Comparison of ENCODE assay signal across 23 cellular contexts in genomic region chr13:49373699-49374098, GRCh38.
A peak's percentile ranks its signal among the peaks of the same experiment; 100 is the strongest.
DNase-seq lines count a peak whose midpoint lies in the region; ATAC-seq and TF ChIP-seq lines count a peak whose summit lies in the region.
"Had no signal": no experiment of that assay in that cellular context is flagged by ENCODE, and none has a peak within 500 bp of the region (broad histone marks: within the 10 kb centered on the region; RNA-seq: fewer than 3 reads in every experiment).

No MANE protein-coding gene starts in this region.

- H3K79me1 ChIP-seq in trophoblast cell (ENCODE audit: low read length), result no peaks in the 10 kb centered on the region

- CTCF ChIA-PET in Caco-2 (lab: Charles Lee) (no interaction called here), OCI-LY7 (lab: Charles Lee; ENCODE audit: unreplicated experiment) (no interaction called here)

- peak overlapping the region; percentile 71 for H3K27ac Mint-ChIP-seq in Caco-2 (ENCODE audit: unreplicated experiment)
- no peak overlapping the region for H3K27ac Mint-ChIP-seq in endothelial cell (ENCODE audit: unreplicated experiment)
- H3K27ac Mint-ChIP-seq: activated CD4-positive, alpha-beta memory T cell treated with anti-CD3 and anti-CD28 coated beads, Interleukin-2, amount 10 ng/mL, durations not matched to agents 7 days and 5 days; neural progenitor cell; WTC11 had no signal

- no peak overlapping the region for H4K12ac ChIP-seq in trophoblast cell (ENCODE audit: low read depth, low read length)

- peak; percentile 45 to 64 for DNase-seq in Caco-2
- DNase-seq in OCI-LY7 (ENCODE audit: low spot score), result peak; percentile 25
- DNase-seq in fibroblast of pulmonary artery (ENCODE audit: low read depth), result peak; percentile 24
- peak; percentile 92 to 93 for DNase-seq in trophoblast cell
- DNase-seq in G401 (ENCODE audit: low spot score), result no peak
- DNase-seq in GF-D8 (lab: John Stamatoyannopoulos, UW), result no peak
- DNase-seq in left ventricle myocardium superior, result no peak
- no peak for DNase-seq in endothelial cell (ENCODE audit: low spot score)
- DNase-seq: activated CD4-positive, alpha-beta memory T cell treated with anti-CD3 and anti-CD28 coated beads, Interleukin-2, amount 10 ng/mL, durations not matched to agents 7 days and 5 days; activated gamma-delta T cell treated with Interleukin-2 at 50 U/mL for 16 hours; amygdala; cerebellar nuclear complex; effector CD8-positive, alpha-beta T cell; GDM1; glutamatergic neuron; KBM-7; left lung; mucosa of descending colon; NCI-H1694 treated with DMSO at 0.1 percent for 48 hours; stimulated activated CD4-positive, alpha-beta T cell treated with anti-CD3 and anti-CD28 coated beads, Interleukin-12 subunit alpha, Interleukin-12 subunit beta, amount 100 ng/mL, for 4 hours had no signal

- no peaks in the 10 kb centered on the region for H3K9me3 Mint-ChIP-seq in Caco-2 (ENCODE audit: unreplicated experiment)
- no peaks in the 10 kb centered on the region for H3K9me3 Mint-ChIP-seq in endothelial cell (ENCODE audit: unreplicated experiment)
- H3K9me3 Mint-ChIP-seq: activated CD4-positive, alpha-beta memory T cell treated with anti-CD3 and anti-CD28 coated beads, Interleukin-2, amount 10 ng/mL, durations not matched to agents 7 days and 5 days; neural progenitor cell; WTC11 had no signal

- H3K4ac ChIP-seq in trophoblast cell (ENCODE audit: low read depth, low read length), result no peak overlapping the region

- POLR2A ChIA-PET in Caco-2 (lab: Charles Lee), result no interaction called here
- POLR2A ChIA-PET in OCI-LY7 (lab: Charles Lee), result interaction anchor here (0.6 to 10.8 kb wide), 10 partner anchors 8 to 255 kb away, joined by 3 to 139 read pairs (median 16); partner anchors contain the start of genes ARL11, CAB39L and SETDB2

- no CpG with 5 or more reads among the region's 2 CpGs for WGBS in trophoblast cell (ENCODE audit: extremely low coverage, insufficient coverage, insufficient read length)

- no peak overlapping the region for H3K18ac ChIP-seq in trophoblast cell (ENCODE audit: low read length)

- no peak overlapping the region for H2BK5ac ChIP-seq in trophoblast cell (ENCODE audit: low read depth, low read length, poor library complexity)

- peak overlapping the region; percentile 64 for H3K4me3 Mint-ChIP-seq in Caco-2 (ENCODE audit: unreplicated experiment)
- H3K4me3 Mint-ChIP-seq in endothelial cell (ENCODE audit: unreplicated experiment), result no peak overlapping the region
- H3K4me3 Mint-ChIP-seq: activated CD4-positive, alpha-beta memory T cell treated with anti-CD3 and anti-CD28 coated beads, Interleukin-2, amount 10 ng/mL, durations not matched to agents 7 days and 5 days; neural progenitor cell; WTC11 had no signal

- no peak overlapping the region for H2AK5ac ChIP-seq in trophoblast cell (ENCODE audit: low read length)

- in situ Hi-C loops in G401 (cut with HindIII; ENCODE audit: low sequenced_read_pairs), result no loop called here

- no peak overlapping the region for H3K14ac ChIP-seq in trophoblast cell (ENCODE audit: low read length)

- no peaks in the 10 kb centered on the region for H3K27me3 Mint-ChIP-seq in Caco-2 (ENCODE audit: insufficient read depth, unreplicated experiment)
- H3K27me3 Mint-ChIP-seq in endothelial cell (ENCODE audit: unreplicated experiment), result no peaks in the 10 kb centered on the region
- H3K27me3 Mint-ChIP-seq: activated CD4-positive, alpha-beta memory T cell treated with anti-CD3 and anti-CD28 coated beads, Interleukin-2, amount 10 ng/mL, durations not matched to agents 7 days and 5 days had no signal

- no peak overlapping the region for H4K91ac ChIP-seq in trophoblast cell (ENCODE audit: low read depth, low read length)

- peak overlapping the region; percentile 19; the same call in 1 of the 2 replicates for H2AFZ ChIP-seq in OCI-LY7 (ENCODE audit: low read length)
- no peak overlapping the region for H2AFZ ChIP-seq in trophoblast cell (ENCODE audit: insufficient read depth, low read length, poor library complexity)
- H2AFZ ChIP-seq: neural progenitor cell had no signal

- H3K4me1 Mint-ChIP-seq in Caco-2 (ENCODE audit: low read depth, unreplicated experiment), result peaks cover 39% of the 10 kb centered on the region
- H3K4me1 Mint-ChIP-seq in endothelial cell (ENCODE audit: unreplicated experiment), result peaks cover 2% of the 10 kb centered on the region

- H3K36me3 Mint-ChIP-seq in Caco-2 (ENCODE audit: insufficient read depth, unreplicated experiment) (peaks cover 24% of the 10 kb centered on the region), endothelial cell (ENCODE audit: low read depth, unreplicated experiment) (no peaks in the 10 kb centered on the region)
- H3K36me3 Mint-ChIP-seq: neural progenitor cell had no signal

- peaks cover 32% of the 10 kb centered on the region; the same call in 1 of the 2 replicates for H3K79me2 ChIP-seq in OCI-LY7 (ENCODE audit: insufficient read depth, low read depth, low read length)
- H3K79me2 ChIP-seq in trophoblast cell (ENCODE audit: control insufficient read depth, insufficient read depth, low read length, poor library complexity), result no peaks in the 10 kb centered on the region

- no peak overlapping the region for H3K23ac ChIP-seq in trophoblast cell (ENCODE audit: low read length)

- no peak overlapping the region for H4K8ac ChIP-seq in trophoblast cell (ENCODE audit: low read depth, low read length)

- H3K27me3 ChIP-seq in Caco-2 (replicated peaks; ENCODE audit: control insufficient read depth, insufficient read depth, low read length) (no peaks in the 10 kb centered on the region), trophoblast cell (ENCODE audit: insufficient read depth, low read length) (no peaks in the 10 kb centered on the region)
- H3K27me3 ChIP-seq: left lung, neural progenitor cell had no signal

- H3K4me3 ChIP-seq in Caco-2 (ENCODE audit: low read depth, low read length) (no peak overlapping the region), OCI-LY7 (ENCODE audit: low read depth, low read length, poor library complexity, severe bottlenecking) (peak overlapping the region; percentile 54), fibroblast of pulmonary artery (replicated peaks; ENCODE audit: low read depth, low read length) (no peak overlapping the region), trophoblast cell (ENCODE audit: low read depth, low read length) (no peak overlapping the region)
- H3K4me3 ChIP-seq: left lung, mucosa of descending colon, neural progenitor cell had no signal

- no peaks in the 10 kb centered on the region for H3K9me2 ChIP-seq in OCI-LY7 (ENCODE audit: insufficient read depth, low read length)

- H3K4me1 ChIP-seq in Caco-2, result peaks cover 67% of the 10 kb centered on the region
- H3K4me1 ChIP-seq in OCI-LY7 (ENCODE audit: insufficient read depth, low read length, poor library complexity, severe bottlenecking), result peaks cover 81% of the 10 kb centered on the region
- peaks cover 0 to 2% of the 10 kb centered on the region in 2 experiments for H3K4me1 ChIP-seq in trophoblast cell (ENCODE audit: control insufficient read depth in 1 of 2, insufficient read depth in 2 of 2, low read length in 2 of 2)

- H4K20me1 ChIP-seq in OCI-LY7 (ENCODE audit: insufficient read depth, low read length), result no peaks in the 10 kb centered on the region

- BruUV-seq in Caco-2 (replicated peaks; lab: Mats Ljungman, UMichigan), result no TSS peak
- BruUV-seq in OCI-LY7 (replicated peaks; lab: Mats Ljungman, UMichigan), result no TSS peak

- H3K4me2 ChIP-seq in OCI-LY7 (ENCODE audit: low read length) (peak overlapping the region; percentile 97), trophoblast cell (ENCODE audit: low read length) (no peak overlapping the region)
- H3K4me2 ChIP-seq: neural progenitor cell had no signal

- H3K27ac ChIP-seq in OCI-LY7 (ENCODE audit: low read depth, low read length, poor library complexity, severe bottlenecking) (peak overlapping the region; percentile 98), trophoblast cell (ENCODE audit: low read depth, low read length) (no peak overlapping the region)
- H3K27ac ChIP-seq: C4-2B, left lung, neural progenitor cell had no signal

- H3K9me3 ChIP-seq in Caco-2, result no peaks in the 10 kb centered on the region
- no peaks in the 10 kb centered on the region for H3K9me3 ChIP-seq in OCI-LY7 (ENCODE audit: low read length)
- no peaks in the 10 kb centered on the region for H3K9me3 ChIP-seq in trophoblast cell (ENCODE audit: insufficient read depth, low read depth, low read length)
- H3K9me3 ChIP-seq: left lung, mucosa of descending colon had no signal

- TF ChIP-seq CTCF in Caco-2 (IDR thresholded peaks at IDR 0.05; ENCODE audit: insufficient read depth in 1 of 2, low read depth in 1 of 2, low read length in 1 of 2, severe bottlenecking in 1 of 2, unreplicated experiment in 1 of 2) (no peak), OCI-LY7 (conservative IDR thresholded peaks at IDR 0.05; ENCODE audit: low read length) (no peak), fibroblast of pulmonary artery (IDR thresholded peaks at IDR 0.05; ENCODE audit: low read length, missing control alignments) (no peak), endothelial cell (IDR thresholded peaks at IDR 0.05; ENCODE audit: unreplicated experiment) (no peak)

- intact Hi-C loops in Caco-2 (cut with micrococcal nuclease; ENCODE audit: unreplicated experiment), result loop anchor here (1.0 to 2.0 kb wide), 5 partner anchors 28 to 73 kb away; partner anchors contain the start of genes CAB39L and SETDB2
- intact Hi-C loops in OCI-LY7 (cut with micrococcal nuclease; ENCODE audit: unreplicated experiment), result loop anchor here (2.0 to 5.0 kb wide), 3 partner anchors 44 to 234 kb away; no protein-coding TSS in a partner anchor
- intact Hi-C loops in left ventricle myocardium superior (cut with micrococcal nuclease), result no loop called here

- H3K9ac ChIP-seq in trophoblast cell (ENCODE audit: low read length), result no peak overlapping the region
- H3K9ac ChIP-seq: neural progenitor cell had no signal

- no peak overlapping the region for H2BK12ac ChIP-seq in trophoblast cell (ENCODE audit: low read length)

- H2BK120ac ChIP-seq in trophoblast cell (ENCODE audit: insufficient read depth, low read length, poor library complexity), result no peak overlapping the region

- H3K36me3 ChIP-seq in Caco-2 (ENCODE audit: control insufficient read depth, insufficient read depth, low read length), result no peaks in the 10 kb centered on the region
- H3K36me3 ChIP-seq in OCI-LY7 (ENCODE audit: insufficient read depth, low read length), result peaks cover 13% of the 10 kb centered on the region
- H3K36me3 ChIP-seq in trophoblast cell (ENCODE audit: control insufficient read depth in 1 of 2, insufficient read depth in 2 of 2, low read length in 2 of 2), result peaks cover 0 to 2% of the 10 kb centered on the region in 2 experiments
- H3K36me3 ChIP-seq: left lung, neural progenitor cell had no signal

- ATAC-seq in left ventricle myocardium superior, result no peak
- ATAC-seq: left lung, mucosa of descending colon, WTC11 had no signal

Comparison
In these comparisons a context has a peak if more than half of its experiments do, and no peak if none do; other contexts are left out.
1. DNase-seq: peak in Caco-2 (2 of 2), OCI-LY7 (single experiment), fibroblast of pulmonary artery (single experiment) and trophoblast cell (2 of 2); none in G401 (single experiment), GF-D8 (single experiment), left ventricle myocardium superior (single experiment) and endothelial cell (single experiment).